Comparison of ENCODE assay signal across 1 cellular context in genomic region chr15:81326466-81327212, GRCh38.
TF ChIP-seq lines count a peak whose summit lies in the region.

No MANE protein-coding gene starts in this region.

TF ChIP-seq in HepG2, 621 proteins besides CTCF, POLR2A, EP300 and RAD21:
- TF ChIP-seq ZBTB38 (CRISPR knock-in tag; IDR thresholded peaks at IDR 0.05) (no peak), ZFP62 (CRISPR knock-in tag; IDR thresholded peaks at IDR 0.05) (no peak), ZNF484 (CRISPR knock-in tag; IDR thresholded peaks at IDR 0.05; ENCODE audit: borderline replicate concordance, low read depth) (no peak), SMC3 (IDR thresholded peaks at IDR 0.05; ENCODE audit: low read length) (no peak), ZNF274 (CRISPR knock-in tag; IDR thresholded peaks at IDR 0.05) (no peak), ZNF549 (CRISPR knock-in tag; IDR thresholded peaks at IDR 0.05) (no peak), MYPOP (CRISPR knock-in tag; IDR thresholded peaks at IDR 0.05) (no peak), RARA (CRISPR knock-in tag; IDR thresholded peaks at IDR 0.05) (no peak), ZSCAN31 (CRISPR knock-in tag; IDR thresholded peaks at IDR 0.05; ENCODE audit: low read depth) (no peak), ETS1 (CRISPR knock-in tag; IDR thresholded peaks at IDR 0.05) (no peak), BRF2 (CRISPR knock-in tag; IDR thresholded peaks at IDR 0.05) (no peak), HMG20B (CRISPR knock-in tag; conservative IDR thresholded peaks at IDR 0.05) (no peak), ZBTB26 (CRISPR knock-in tag; IDR thresholded peaks at IDR 0.05; ENCODE audit: borderline replicate concordance) (no peak), YEATS4 (CRISPR knock-in tag; IDR thresholded peaks at IDR 0.05; ENCODE audit: borderline replicate concordance) (no peak), ATF7 (IDR thresholded peaks at IDR 0.05) (no peak), ATF7 (CRISPR knock-in tag; IDR thresholded peaks at IDR 0.05) (no peak), ZNF713 (CRISPR knock-in tag; IDR thresholded peaks at IDR 0.05) (no peak), MAFF (IDR thresholded peaks at IDR 0.05; ENCODE audit: low read depth, low read length) (peak; percentile 99), DDIT3 (CRISPR knock-in tag; IDR thresholded peaks at IDR 0.05) (no peak), ZNF121 (CRISPR knock-in tag; IDR thresholded peaks at IDR 0.05) (no peak), MAFG (CRISPR knock-in tag; IDR thresholded peaks at IDR 0.05) (peak; percentile 17; the same call in 1 of the 2 replicates), ZNF367 (CRISPR knock-in tag; IDR thresholded peaks at IDR 0.05; ENCODE audit: borderline replicate concordance) (no peak), GZF1 (CRISPR knock-in tag; IDR thresholded peaks at IDR 0.05) (no peak), ZNF446 (CRISPR knock-in tag; IDR thresholded peaks at IDR 0.05) (no peak), HINFP (CRISPR knock-in tag; IDR thresholded peaks at IDR 0.05; ENCODE audit: low read depth) (no peak), ZNF160 (CRISPR knock-in tag; IDR thresholded peaks at IDR 0.05) (no peak), ZNF567 (CRISPR knock-in tag; IDR thresholded peaks at IDR 0.05; ENCODE audit: borderline replicate concordance) (no peak), MAFK (conservative IDR thresholded peaks at IDR 0.05 in 1 of 2, IDR thresholded peaks at IDR 0.05 in 1 of 2; ENCODE audit: low read length in 2 of 2) (peak; percentile 98 to 99)
